ENCODE assay signal across 17 cellular contexts in the genomic region with DNA sequence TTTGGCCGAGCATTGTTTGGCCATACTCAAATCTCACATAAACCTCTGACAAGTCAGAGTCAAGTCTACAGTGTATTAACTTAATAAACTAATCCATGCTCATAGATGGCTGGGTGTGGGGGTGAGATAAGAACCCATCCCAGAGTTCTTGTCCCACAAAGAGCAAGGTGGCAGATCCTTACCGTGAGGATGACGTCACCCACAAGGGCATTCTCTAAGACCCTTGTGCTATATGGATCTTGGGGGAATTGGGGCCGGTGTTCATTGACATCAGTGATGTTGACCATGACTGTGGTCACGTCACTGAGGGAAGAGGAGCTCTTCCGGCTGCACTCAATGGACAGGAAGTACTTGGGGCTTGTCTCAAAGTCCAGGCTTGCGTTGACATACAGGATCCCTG.
A peak's percentile ranks its signal among the peaks of the same experiment; 100 is the strongest.
DNase-seq lines count a peak whose midpoint lies in the region; ATAC-seq, FAIRE-seq and TF ChIP-seq lines count a peak whose summit lies in the region.
"Had no signal": no experiment of that assay in that cellular context is flagged by ENCODE, and none has a peak within 500 bp of the region (broad histone marks: within the 10 kb centered on the region; RNA-seq: fewer than 3 reads in every experiment).

No MANE protein-coding gene starts in this region.

- no peaks in the 10 kb centered on the region for H3K9me3 ChIP-seq in HepG2 (ENCODE audit: low read length)
- no peaks in the 10 kb centered on the region for H3K9me3 ChIP-seq in right lobe of liver
- H3K9me3 ChIP-seq in T-helper 17 cell (ENCODE audit: control insufficient read depth, low read length, poor library complexity, severe bottlenecking), result no peaks in the 10 kb centered on the region
- H3K9me3 ChIP-seq: Caco-2 had no signal

- no peak overlapping the region for H3K27ac ChIP-seq in HepG2 (ENCODE audit: extremely low read length, insufficient read depth, low read length)
- H3K27ac ChIP-seq in right lobe of liver, result no peak overlapping the region
- H3K27ac ChIP-seq in coronary artery, result no peak overlapping the region
- H3K27ac ChIP-seq: GM23248 had no signal

- no peak for TF ChIP-seq RAD21 in HepG2 (CRISPR knock-in tag; IDR thresholded peaks at IDR 0.05)

- peaks cover under 1% of the 10 kb centered on the region for H3K4me1 Mint-ChIP-seq in T-helper 17 cell
- H3K4me1 Mint-ChIP-seq: CD4-positive, alpha-beta memory T cell had no signal

- ATAC-seq in HepG2, result no peak
- ATAC-seq in right lobe of liver, result no peak
- ATAC-seq in T-helper 17 cell, result no peak
- no peak for ATAC-seq in GM19397 (IDR thresholded peaks at IDR 0.05; ENCODE audit: unreplicated experiment)
- ATAC-seq in HG03460 (IDR thresholded peaks at IDR 0.05; ENCODE audit: unreplicated experiment), result no peak

- no peaks in the 10 kb centered on the region for H4K20me1 ChIP-seq in HepG2 (ENCODE audit: insufficient read depth, low read length)

- WGBS in HepG2 (ENCODE audit: low lambda C conversion rate), result 35% methylated on average over 5 of the region's 7 CpGs
- WGBS in right lobe of liver (ENCODE audit: insufficient coverage, low coverage, low lambda C conversion rate, missing lambda C conversion rate), result 80% methylated on average over 1 of the region's 7 CpGs

- BruUV-seq in HepG2 (replicated peaks; lab: Mats Ljungman, UMichigan), result no TSS peak

- no peaks in the 10 kb centered on the region for H3K79me2 ChIP-seq in HepG2 (ENCODE audit: insufficient read depth, low read length)

- no peak overlapping the region for H3K4me3 Mint-ChIP-seq in T-helper 17 cell
- H3K4me3 Mint-ChIP-seq: CD4-positive, alpha-beta memory T cell had no signal

- CTCF ChIA-PET in HepG2 (lab: Yijun Ruan, JAX; ENCODE audit: low intra/inter-chr PET ratio, low total read pairs), result no interaction called here

- peaks cover 42% of the 10 kb centered on the region for H3K27me3 Mint-ChIP-seq in T-helper 17 cell

- H3K4me1 ChIP-seq in HepG2 (ENCODE audit: insufficient read depth, low read length) (no peaks in the 10 kb centered on the region), right lobe of liver (no peaks in the 10 kb centered on the region)
- H3K4me1 ChIP-seq: Caco-2 had no signal

- no peak for TF ChIP-seq EP300 in HepG2 (IDR thresholded peaks at IDR 0.05; ENCODE audit: low read depth in 2 of 2, low read length in 2 of 2)
- TF ChIP-seq EP300 in HepG2 (CRISPR knock-in tag; IDR thresholded peaks at IDR 0.05; ENCODE audit: borderline replicate concordance), result no peak

- H2AFZ ChIP-seq in HepG2 (ENCODE audit: low read length), result no peak overlapping the region
- H2AFZ ChIP-seq: GM23248 had no signal

- no peaks in the 10 kb centered on the region; a peak in 1 of 5 replicates for H3K27me3 ChIP-seq in HepG2 (ENCODE audit: control insufficient read depth in 1 of 2, insufficient read depth in 2 of 2, low read length in 2 of 2)
- H3K27me3 ChIP-seq in right lobe of liver, result no peaks in the 10 kb centered on the region

- in situ Hi-C loops in HepG2 (cut with HindIII; ENCODE audit: extremely low pct_ligation_motif_present, low pct_unique_long_range_greater_than_20kb), result loop anchor here (10.0 kb wide), 2 partner anchors 126 to 216 kb away; no protein-coding TSS in a partner anchor

- TF ChIP-seq CTCF in HepG2 (CRISPR knock-in tag; IDR thresholded peaks at IDR 0.05) (no peak), right lobe of liver (IDR thresholded peaks at IDR 0.05) (no peak), coronary artery (IDR thresholded peaks at IDR 0.05) (no peak)

- intact Hi-C loops in HepG2 (cut with micrococcal nuclease; ENCODE audit: unreplicated experiment), result no loop called here
- intact Hi-C loops in right lobe of liver (cut with DNase I), result no loop called here

- H3K4me3 ChIP-seq in HepG2 (replicated peaks in 1 of 3; ENCODE audit: insufficient read depth in 1 of 3, low read depth in 2 of 3, low read length in 3 of 3) (no peak overlapping the region), right lobe of liver (no peak overlapping the region), coronary artery (no peak overlapping the region)
- H3K4me3 ChIP-seq: GM23248 had no signal

- H3K36me3 ChIP-seq in HepG2 (replicated peaks in 1 of 2; ENCODE audit: control insufficient read depth in 1 of 2, insufficient read depth in 2 of 2, low read length in 2 of 2) (no peaks in the 10 kb centered on the region), right lobe of liver (no peaks in the 10 kb centered on the region)

- peaks cover 9% of the 10 kb centered on the region for H3K36me3 Mint-ChIP-seq in T-helper 17 cell (ENCODE audit: low read depth)
- H3K36me3 Mint-ChIP-seq: CD4-positive, alpha-beta memory T cell had no signal

- peak overlapping the region; percentile 14 for H3K27ac Mint-ChIP-seq in T-helper 17 cell
- H3K27ac Mint-ChIP-seq: CD4-positive, alpha-beta memory T cell had no signal

- no peak overlapping the region for H3K9ac ChIP-seq in HepG2 (ENCODE audit: insufficient read depth, low read depth, low read length)
- H3K9ac ChIP-seq: GM23248 had no signal

- H3K4me2 ChIP-seq in HepG2 (ENCODE audit: low read depth, low read length), result no peak overlapping the region

- POLR2A ChIA-PET in HepG2 (lab: Yijun Ruan, JAX), result no interaction called here

- DNase-seq in HepG2 (ENCODE audit: low spot score) (no peak), right lobe of liver (no peak), T-helper 17 cell (no peak), coronary artery (ENCODE audit: low spot score) (peak; percentile 12)
- DNase-seq: C1 segment of cervical spinal cord; Caco-2; CD4-positive, alpha-beta memory T cell; DMS 273 treated with DMSO at 0.1 percent for 48 hours; DND-41; GM23248; H7; HCEC 1CT had no signal

- no peak for FAIRE-seq in HepG2 (lab: Jason Lieb, UNC)
- FAIRE-seq: G401.6, GM12892, H1 had no signal

- TF ChIP-seq POLR2A in HepG2 (IDR thresholded peaks at IDR 0.05; ENCODE audit: insufficient read depth in 1 of 2, low read depth in 2 of 2, low read length in 2 of 2) (no peak), right lobe of liver (IDR thresholded peaks at IDR 0.05) (no peak)

TF ChIP-seq in HepG2, 621 proteins besides CTCF, POLR2A, EP300 and RAD21 (continues in another document):
- TF ChIP-seq ZBTB21 (CRISPR knock-in tag; IDR thresholded peaks at IDR 0.05), result 0 out of 2 replicates have a peak, but pooled peaks have one; percentile 40
- TF ChIP-seq ZNF446 (CRISPR knock-in tag; IDR thresholded peaks at IDR 0.05), result no peak
- TF ChIP-seq, protein P1, sequence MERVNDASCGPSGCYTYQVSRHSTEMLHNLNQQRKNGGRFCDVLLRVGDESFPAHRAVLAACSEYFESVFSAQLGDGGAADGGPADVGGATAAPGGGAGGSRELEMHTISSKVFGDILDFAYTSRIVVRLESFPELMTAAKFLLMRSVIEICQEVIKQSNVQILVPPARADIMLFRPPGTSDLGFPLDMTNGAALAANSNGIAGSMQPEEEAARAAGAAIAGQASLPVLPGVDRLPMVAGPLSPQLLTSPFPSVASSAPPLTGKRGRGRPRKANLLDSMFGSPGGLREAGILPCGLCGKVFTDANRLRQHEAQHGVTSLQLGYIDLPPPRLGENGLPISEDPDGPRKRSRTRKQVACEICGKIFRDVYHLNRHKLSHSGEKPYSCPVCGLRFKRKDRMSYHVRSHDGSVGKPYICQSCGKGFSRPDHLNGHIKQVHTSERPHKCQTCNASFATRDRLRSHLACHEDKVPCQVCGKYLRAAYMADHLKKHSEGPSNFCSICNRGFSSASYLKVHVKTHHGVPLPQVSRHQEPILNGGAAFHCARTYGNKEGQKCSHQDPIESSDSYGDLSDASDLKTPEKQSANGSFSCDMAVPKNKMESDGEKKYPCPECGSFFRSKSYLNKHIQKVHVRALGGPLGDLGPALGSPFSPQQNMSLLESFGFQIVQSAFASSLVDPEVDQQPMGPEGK (CRISPR knock-in tag; IDR thresholded peaks at IDR 0.05), result no peak
- no peak for TF ChIP-seq ZNF780A (CRISPR knock-in tag; IDR thresholded peaks at IDR 0.05)
- no peak for TF ChIP-seq GABPA (IDR thresholded peaks at IDR 0.05; ENCODE audit: low read depth, low read length)
- peak; percentile 58 for TF ChIP-seq GABPA (CRISPR knock-in tag; IDR thresholded peaks at IDR 0.05; ENCODE audit: low read depth)
- TF ChIP-seq, protein P2, sequence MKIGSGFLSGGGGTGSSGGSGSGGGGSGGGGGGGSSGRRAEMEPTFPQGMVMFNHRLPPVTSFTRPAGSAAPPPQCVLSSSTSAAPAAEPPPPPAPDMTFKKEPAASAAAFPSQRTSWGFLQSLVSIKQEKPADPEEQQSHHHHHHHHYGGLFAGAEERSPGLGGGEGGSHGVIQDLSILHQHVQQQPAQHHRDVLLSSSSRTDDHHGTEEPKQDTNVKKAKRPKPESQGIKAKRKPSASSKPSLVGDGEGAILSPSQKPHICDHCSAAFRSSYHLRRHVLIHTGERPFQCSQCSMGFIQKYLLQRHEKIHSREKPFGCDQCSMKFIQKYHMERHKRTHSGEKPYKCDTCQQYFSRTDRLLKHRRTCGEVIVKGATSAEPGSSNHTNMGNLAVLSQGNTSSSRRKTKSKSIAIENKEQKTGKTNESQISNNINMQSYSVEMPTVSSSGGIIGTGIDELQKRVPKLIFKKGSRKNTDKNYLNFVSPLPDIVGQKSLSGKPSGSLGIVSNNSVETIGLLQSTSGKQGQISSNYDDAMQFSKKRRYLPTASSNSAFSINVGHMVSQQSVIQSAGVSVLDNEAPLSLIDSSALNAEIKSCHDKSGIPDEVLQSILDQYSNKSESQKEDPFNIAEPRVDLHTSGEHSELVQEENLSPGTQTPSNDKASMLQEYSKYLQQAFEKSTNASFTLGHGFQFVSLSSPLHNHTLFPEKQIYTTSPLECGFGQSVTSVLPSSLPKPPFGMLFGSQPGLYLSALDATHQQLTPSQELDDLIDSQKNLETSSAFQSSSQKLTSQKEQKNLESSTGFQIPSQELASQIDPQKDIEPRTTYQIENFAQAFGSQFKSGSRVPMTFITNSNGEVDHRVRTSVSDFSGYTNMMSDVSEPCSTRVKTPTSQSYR (CRISPR knock-in tag; IDR thresholded peaks at IDR 0.05; ENCODE audit: borderline replicate concordance), result no peak
- no peak for TF ChIP-seq PPARG (CRISPR knock-in tag; conservative IDR thresholded peaks at IDR 0.05)
- no peak for TF ChIP-seq ZNF224 (CRISPR knock-in tag; IDR thresholded peaks at IDR 0.05)
- no peak for TF ChIP-seq ARNTL (CRISPR knock-in tag; IDR thresholded peaks at IDR 0.05)
- TF ChIP-seq KMT2A (CRISPR knock-in tag; IDR thresholded peaks at IDR 0.05), result no peak
- TF ChIP-seq TARDBP (CRISPR knock-in tag; IDR thresholded peaks at IDR 0.05), result no peak
- no peak for TF ChIP-seq HNRNPUL1 (IDR thresholded peaks at IDR 0.05; ENCODE audit: low read depth, low read length)
- peak; percentile 97 for TF ChIP-seq ATF7 (IDR thresholded peaks at IDR 0.05)
- no peak for TF ChIP-seq ATF7 (CRISPR knock-in tag; IDR thresholded peaks at IDR 0.05)
- TF ChIP-seq FOXA1 (IDR thresholded peaks at IDR 0.05), result no peak
- no peak for TF ChIP-seq FOXA1 (CRISPR knock-in tag; IDR thresholded peaks at IDR 0.05)
- TF ChIP-seq PHF8 (CRISPR knock-in tag; IDR thresholded peaks at IDR 0.05), result no peak
- peak; percentile 92 for TF ChIP-seq CREB1 (IDR thresholded peaks at IDR 0.05)
- no peak for TF ChIP-seq CREB1 (CRISPR knock-in tag; IDR thresholded peaks at IDR 0.05)
